ENCODE assay signal across 1 cellular context in the genomic region with DNA sequence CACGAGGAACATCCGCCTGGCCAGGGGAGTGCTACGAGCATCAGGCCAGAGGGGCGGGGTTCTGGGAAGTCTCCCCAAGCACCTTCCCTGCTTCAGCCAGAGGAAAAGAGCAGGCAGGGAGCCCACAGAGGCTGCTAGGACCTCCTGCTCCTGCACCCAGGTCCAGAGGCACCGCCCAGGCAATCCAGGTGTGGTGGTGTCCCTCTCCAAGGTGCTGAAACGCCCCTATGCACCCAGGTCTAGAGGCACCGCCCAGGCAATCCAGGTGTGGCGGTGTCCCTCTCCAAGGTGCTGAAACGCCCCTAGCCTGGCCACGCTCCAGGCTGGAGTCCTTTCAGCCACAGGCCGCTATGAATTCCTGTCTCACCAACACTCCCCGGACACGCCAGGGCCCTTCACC.
TF ChIP-seq lines count a peak whose summit lies in the region.

No MANE protein-coding gene starts in this region.

TF ChIP-seq in K562, 482 proteins besides CTCF, POLR2A, EP300 and RAD21 (continued from another document and continues in another):
- peak; percentile 95 for TF ChIP-seq NKRF (IDR thresholded peaks at IDR 0.05; ENCODE audit: borderline replicate concordance)
- no peak for TF ChIP-seq ZNF584 (CRISPR knock-in tag; IDR thresholded peaks at IDR 0.05; ENCODE audit: low read depth)
- peak; percentile 42 for TF ChIP-seq DACH1 (IDR thresholded peaks at IDR 0.05; ENCODE audit: partially characterized antibody)
- peak; percentile 80 for TF ChIP-seq ATF2 (CRISPR knock-in tag; IDR thresholded peaks at IDR 0.05)
- no peak for TF ChIP-seq ILK (tag; IDR thresholded peaks at IDR 0.05; ENCODE audit: borderline replicate concordance, low read depth)
- TF ChIP-seq MCM5 (IDR thresholded peaks at IDR 0.05; ENCODE audit: low read depth) = no peak
- peak; percentile 96 for TF ChIP-seq HDAC2 (IDR thresholded peaks at IDR 0.05)
- 0 out of 4 replicates have a peak, but pooled peaks of 1 of the 2 experiments have one; percentile 33 for TF ChIP-seq KDM4B (IDR thresholded peaks at IDR 0.05; ENCODE audit: borderline replicate concordance in 2 of 2, low read depth in 1 of 2)
- peak; percentile 83; the same call in 1 of the 2 replicates for TF ChIP-seq MXI1 (IDR thresholded peaks at IDR 0.05; ENCODE audit: low read depth, low read length)
- TF ChIP-seq MBD1 (CRISPR knock-in tag; IDR thresholded peaks at IDR 0.05) = no peak
- TF ChIP-seq NR4A1 (CRISPR knock-in tag; IDR thresholded peaks at IDR 0.05) = no peak
- TF ChIP-seq NR4A1 (tag; IDR thresholded peaks at IDR 0.05) = peak; percentile 39; the same call in 1 of the 2 replicates
- TF ChIP-seq SREBF2 (CRISPR knock-in tag; IDR thresholded peaks at IDR 0.05) = peak; percentile 95; the same call in 1 of the 2 replicates
- TF ChIP-seq RB1 (IDR thresholded peaks at IDR 0.05; ENCODE audit: low read depth) = peak; percentile 61; the same call in 1 of the 2 replicates
- TF ChIP-seq, protein P1, sequence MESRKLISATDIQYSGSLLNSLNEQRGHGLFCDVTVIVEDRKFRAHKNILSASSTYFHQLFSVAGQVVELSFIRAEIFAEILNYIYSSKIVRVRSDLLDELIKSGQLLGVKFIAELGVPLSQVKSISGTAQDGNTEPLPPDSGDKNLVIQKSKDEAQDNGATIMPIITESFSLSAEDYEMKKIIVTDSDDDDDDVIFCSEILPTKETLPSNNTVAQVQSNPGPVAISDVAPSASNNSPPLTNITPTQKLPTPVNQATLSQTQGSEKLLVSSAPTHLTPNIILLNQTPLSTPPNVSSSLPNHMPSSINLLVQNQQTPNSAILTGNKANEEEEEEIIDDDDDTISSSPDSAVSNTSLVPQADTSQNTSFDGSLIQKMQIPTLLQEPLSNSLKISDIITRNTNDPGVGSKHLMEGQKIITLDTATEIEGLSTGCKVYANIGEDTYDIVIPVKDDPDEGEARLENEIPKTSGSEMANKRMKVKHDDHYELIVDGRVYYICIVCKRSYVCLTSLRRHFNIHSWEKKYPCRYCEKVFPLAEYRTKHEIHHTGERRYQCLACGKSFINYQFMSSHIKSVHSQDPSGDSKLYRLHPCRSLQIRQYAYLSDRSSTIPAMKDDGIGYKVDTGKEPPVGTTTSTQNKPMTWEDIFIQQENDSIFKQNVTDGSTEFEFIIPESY (CRISPR knock-in tag; IDR thresholded peaks at IDR 0.05) = peak; percentile 81
- no peak for TF ChIP-seq MLLT1 (IDR thresholded peaks at IDR 0.05)
- TF ChIP-seq POLR2AphosphoS5 (IDR thresholded peaks at IDR 0.05; ENCODE audit: control insufficient read depth, insufficient read depth, low read depth, low read length) = 0 out of 2 replicates have a peak, but pooled peaks have one; percentile 39
- TF ChIP-seq ZNF41 (CRISPR knock-in tag; conservative IDR thresholded peaks at IDR 0.05) = no peak
- TF ChIP-seq, protein P2, sequence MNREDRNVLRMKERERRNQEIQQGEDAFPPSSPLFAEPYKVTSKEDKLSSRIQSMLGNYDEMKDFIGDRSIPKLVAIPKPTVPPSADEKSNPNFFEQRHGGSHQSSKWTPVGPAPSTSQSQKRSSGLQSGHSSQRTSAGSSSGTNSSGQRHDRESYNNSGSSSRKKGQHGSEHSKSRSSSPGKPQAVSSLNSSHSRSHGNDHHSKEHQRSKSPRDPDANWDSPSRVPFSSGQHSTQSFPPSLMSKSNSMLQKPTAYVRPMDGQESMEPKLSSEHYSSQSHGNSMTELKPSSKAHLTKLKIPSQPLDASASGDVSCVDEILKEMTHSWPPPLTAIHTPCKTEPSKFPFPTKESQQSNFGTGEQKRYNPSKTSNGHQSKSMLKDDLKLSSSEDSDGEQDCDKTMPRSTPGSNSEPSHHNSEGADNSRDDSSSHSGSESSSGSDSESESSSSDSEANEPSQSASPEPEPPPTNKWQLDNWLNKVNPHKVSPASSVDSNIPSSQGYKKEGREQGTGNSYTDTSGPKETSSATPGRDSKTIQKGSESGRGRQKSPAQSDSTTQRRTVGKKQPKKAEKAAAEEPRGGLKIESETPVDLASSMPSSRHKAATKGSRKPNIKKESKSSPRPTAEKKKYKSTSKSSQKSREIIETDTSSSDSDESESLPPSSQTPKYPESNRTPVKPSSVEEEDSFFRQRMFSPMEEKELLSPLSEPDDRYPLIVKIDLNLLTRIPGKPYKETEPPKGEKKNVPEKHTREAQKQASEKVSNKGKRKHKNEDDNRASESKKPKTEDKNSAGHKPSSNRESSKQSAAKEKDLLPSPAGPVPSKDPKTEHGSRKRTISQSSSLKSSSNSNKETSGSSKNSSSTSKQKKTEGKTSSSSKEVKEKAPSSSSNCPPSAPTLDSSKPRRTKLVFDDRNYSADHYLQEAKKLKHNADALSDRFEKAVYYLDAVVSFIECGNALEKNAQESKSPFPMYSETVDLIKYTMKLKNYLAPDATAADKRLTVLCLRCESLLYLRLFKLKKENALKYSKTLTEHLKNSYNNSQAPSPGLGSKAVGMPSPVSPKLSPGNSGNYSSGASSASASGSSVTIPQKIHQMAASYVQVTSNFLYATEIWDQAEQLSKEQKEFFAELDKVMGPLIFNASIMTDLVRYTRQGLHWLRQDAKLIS (CRISPR knock-in tag; IDR thresholded peaks at IDR 0.05) = peak; percentile 95
- TF ChIP-seq ZNF75A (CRISPR knock-in tag; IDR thresholded peaks at IDR 0.05) = no peak
- TF ChIP-seq KLF13 (tag; IDR thresholded peaks at IDR 0.05; ENCODE audit: borderline replicate concordance, low read depth) = peak; percentile 94
- TF ChIP-seq, protein P3, sequence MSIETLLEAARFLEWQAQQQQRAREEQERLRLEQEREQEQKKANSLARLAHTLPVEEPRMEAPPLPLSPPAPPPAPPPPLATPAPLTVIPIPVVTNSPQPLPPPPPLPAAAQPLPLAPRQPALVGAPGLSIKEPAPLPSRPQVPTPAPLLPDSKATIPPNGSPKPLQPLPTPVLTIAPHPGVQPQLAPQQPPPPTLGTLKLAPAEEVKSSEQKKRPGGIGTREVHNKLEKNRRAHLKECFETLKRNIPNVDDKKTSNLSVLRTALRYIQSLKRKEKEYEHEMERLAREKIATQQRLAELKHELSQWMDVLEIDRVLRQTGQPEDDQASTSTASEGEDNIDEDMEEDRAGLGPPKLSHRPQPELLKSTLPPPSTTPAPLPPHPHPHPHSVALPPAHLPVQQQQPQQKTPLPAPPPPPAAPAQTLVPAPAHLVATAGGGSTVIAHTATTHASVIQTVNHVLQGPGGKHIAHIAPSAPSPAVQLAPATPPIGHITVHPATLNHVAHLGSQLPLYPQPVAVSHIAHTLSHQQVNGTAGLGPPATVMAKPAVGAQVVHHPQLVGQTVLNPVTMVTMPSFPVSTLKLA (conservative IDR thresholded peaks at IDR 0.05) = peak; percentile 77 to 94
- TF ChIP-seq CREB1 (IDR thresholded peaks at IDR 0.05) = no peak
- TF ChIP-seq CREB1 (CRISPR knock-in tag; IDR thresholded peaks at IDR 0.05) = peak; percentile 61
- TF ChIP-seq ZNF263 (CRISPR knock-in tag; IDR thresholded peaks at IDR 0.05; ENCODE audit: borderline replicate concordance) = peak; percentile 75; the same call in 1 of the 2 replicates
- peak; percentile 90 for TF ChIP-seq E2F1 (CRISPR knock-in tag; IDR thresholded peaks at IDR 0.05)
- TF ChIP-seq CREM (IDR thresholded peaks at IDR 0.05; ENCODE audit: low read depth) = peak; percentile 68; the same call in 1 of the 2 replicates
- peak; percentile 84; the same call in 1 of the 2 replicates for TF ChIP-seq CBFB (CRISPR knock-in tag; IDR thresholded peaks at IDR 0.05)
- 0 out of 2 replicates have a peak, but pooled peaks have one; percentile 9 for TF ChIP-seq TEAD4 (IDR thresholded peaks at IDR 0.05; ENCODE audit: low read length)
- peak; percentile 78; the same call in 1 of the 2 replicates for TF ChIP-seq TEAD4 (CRISPR knock-in tag; IDR thresholded peaks at IDR 0.05; ENCODE audit: borderline replicate concordance)
- TF ChIP-seq, protein P4, sequence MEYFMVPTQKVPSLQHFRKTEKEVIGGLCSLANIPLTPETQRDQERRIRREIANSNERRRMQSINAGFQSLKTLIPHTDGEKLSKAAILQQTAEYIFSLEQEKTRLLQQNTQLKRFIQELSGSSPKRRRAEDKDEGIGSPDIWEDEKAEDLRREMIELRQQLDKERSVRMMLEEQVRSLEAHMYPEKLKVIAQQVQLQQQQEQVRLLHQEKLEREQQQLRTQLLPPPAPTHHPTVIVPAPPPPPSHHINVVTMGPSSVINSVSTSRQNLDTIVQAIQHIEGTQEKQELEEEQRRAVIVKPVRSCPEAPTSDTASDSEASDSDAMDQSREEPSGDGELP (CRISPR knock-in tag; IDR thresholded peaks at IDR 0.05; ENCODE audit: borderline replicate concordance) = peak; percentile 94
- 0 out of 2 replicates have a peak, but pooled peaks have one; percentile 47 for TF ChIP-seq CREB3 (tag; conservative IDR thresholded peaks at IDR 0.05; ENCODE audit: low read depth)
- TF ChIP-seq FOXK2 (conservative IDR thresholded peaks at IDR 0.05 in 1 of 2, IDR thresholded peaks at IDR 0.05 in 1 of 2; ENCODE audit: low read depth in 2 of 2) = 0 out of 4 replicates have a peak, but pooled peaks of 1 of the 2 experiments have one; percentile 20
- TF ChIP-seq ZBTB7A (IDR thresholded peaks at IDR 0.05; ENCODE audit: borderline replicate concordance, control insufficient read depth, low read depth, low read length) = peak; percentile 62; the same call in 1 of the 2 replicates
- no peak for TF ChIP-seq RBM17 (IDR thresholded peaks at IDR 0.05; ENCODE audit: borderline replicate concordance, low read depth, low read length)
- TF ChIP-seq EHMT2 (IDR thresholded peaks at IDR 0.05) = peak; percentile 100
- TF ChIP-seq LCOR (CRISPR knock-in tag; IDR thresholded peaks at IDR 0.05) = peak; percentile 74
- no peak for TF ChIP-seq JUN (IDR thresholded peaks at IDR 0.05; ENCODE audit: borderline replicate concordance, low read depth, low read length)
- peak; percentile 80; the same call in 1 of the 2 replicates for TF ChIP-seq JUN (CRISPR knock-in tag; IDR thresholded peaks at IDR 0.05; ENCODE audit: borderline replicate concordance)
- 0 out of 2 replicates have a peak, but pooled peaks have one; percentile 21 for TF ChIP-seq KLF6 (CRISPR knock-in tag; IDR thresholded peaks at IDR 0.05; ENCODE audit: borderline replicate concordance)
- no peak for TF ChIP-seq DNMT1 (IDR thresholded peaks at IDR 0.05)
